Comparison of ENCODE assay signal across 22 cellular contexts in genomic region chr1:215635827-215636226, GRCh38.
A peak's percentile ranks its signal among the peaks of the same experiment; 100 is the strongest.
DNase-seq lines count a peak whose midpoint lies in the region; ATAC-seq, FAIRE-seq and TF ChIP-seq lines count a peak whose summit lies in the region.
"Had no signal": no experiment of that assay in that cellular context is flagged by ENCODE, and none has a peak within 500 bp of the region (broad histone marks: within the 10 kb centered on the region; RNA-seq: fewer than 3 reads in every experiment).

No MANE protein-coding gene starts in this region.

- H3K79me1 ChIP-seq in H1 (ENCODE audit: low read depth, low read length): no peaks in the 10 kb centered on the region
- no peaks in the 10 kb centered on the region for H3K79me1 ChIP-seq in mesenchymal stem cell (replicated peaks; ENCODE audit: low read length, poor library complexity, severe bottlenecking)

- TF ChIP-seq RAD21 in H1 (IDR thresholded peaks at IDR 0.05 in 1 of 2, conservative IDR thresholded peaks at IDR 0.05 in 1 of 2; ENCODE audit: low read depth in 2 of 2, low read length in 2 of 2): no peak

- no peak for FAIRE-seq in H1 (lab: Jason Lieb, UNC)
- FAIRE-seq: bronchial epithelial cell, frontal cortex, H54 had no signal

- H3K27me3 ChIP-seq in GM23248 (replicated peaks; ENCODE audit: insufficient read depth) (no peaks in the 10 kb centered on the region), H1 (replicated peaks in 1 of 4; ENCODE audit: control insufficient read depth in 3 of 4, extremely low read depth in 1 of 4, insufficient read depth in 3 of 4, low read length in 3 of 4) (no peaks in the 10 kb centered on the region), mesenchymal stem cell (ENCODE audit: control insufficient read depth in 1 of 2, insufficient read depth in 1 of 2, low read length in 2 of 2) (no peaks in the 10 kb centered on the region), WERI-Rb-1 (ENCODE audit: insufficient read depth, low read depth, severe bottlenecking) (no peaks in the 10 kb centered on the region)
- H3K27me3 ChIP-seq: adrenal gland had no signal

- H3K27ac ChIP-seq in GM23248 (no peak overlapping the region), H1 (ENCODE audit: low read depth, low read length) (no peak overlapping the region), mesenchymal stem cell (ENCODE audit: low read length, poor library complexity, severe bottlenecking) (no peak overlapping the region), skin epidermis (peak overlapping the region in 12 of 21 experiments; percentile 35 to 81 (median 69)), WERI-Rb-1 (no peak overlapping the region)

- no peak overlapping the region for H3K14ac ChIP-seq in H1 (ENCODE audit: insufficient read length)
- no peak overlapping the region for H3K14ac ChIP-seq in mesenchymal stem cell (ENCODE audit: low read length in 2 of 2)

- no peak for TF ChIP-seq CTCF in H1 (IDR thresholded peaks at IDR 0.05; ENCODE audit: control extremely low read depth in 1 of 3, insufficient read depth in 1 of 3, low read depth in 1 of 3, low read length in 3 of 3)
- no peak for TF ChIP-seq CTCF in WERI-Rb-1 (IDR thresholded peaks at IDR 0.05; ENCODE audit: low read depth, low read length)

- H3K9me3 ChIP-seq in GM23248 (ENCODE audit: low read depth) (no peaks in the 10 kb centered on the region), H1 (ENCODE audit: insufficient read depth in 2 of 2, low read depth in 1 of 2, low read length in 1 of 2) (no peaks in the 10 kb centered on the region), mesenchymal stem cell (ENCODE audit: control insufficient read depth, low read length) (no peaks in the 10 kb centered on the region), WERI-Rb-1 (ENCODE audit: severe bottlenecking) (no peaks in the 10 kb centered on the region)
- H3K9me3 ChIP-seq: adrenal gland had no signal

- H3K4me3 ChIP-seq in GM23248 (no peak overlapping the region), H1 (ENCODE audit: extremely low read depth in 1 of 4, insufficient read depth in 2 of 4, low read depth in 3 of 4, low read length in 4 of 4) (no peak overlapping the region), mesenchymal stem cell (ENCODE audit: insufficient read depth in 1 of 2, low read depth in 1 of 2, low read length in 2 of 2) (peak overlapping the region in 1 of 2 experiments; percentile 70), skin epidermis (no peak overlapping the region), WERI-Rb-1 (ENCODE audit: low read depth, low read length) (no peak overlapping the region)
- H3K4me3 ChIP-seq: adrenal gland had no signal

- no peaks in the 10 kb centered on the region for H3K36me3 ChIP-seq in GM23248 (ENCODE audit: low read depth)
- no peaks in the 10 kb centered on the region for H3K36me3 ChIP-seq in H1 (ENCODE audit: control insufficient read depth in 2 of 4, insufficient read depth in 4 of 4, low read length in 3 of 4)
- no peaks in the 10 kb centered on the region for H3K36me3 ChIP-seq in mesenchymal stem cell (ENCODE audit: control insufficient read depth in 1 of 2, insufficient read depth in 2 of 2, low read depth in 1 of 2, low read length in 2 of 2)
- no peaks in the 10 kb centered on the region for H3K36me3 ChIP-seq in WERI-Rb-1
- H3K36me3 ChIP-seq: adrenal gland had no signal

- no peak for TF ChIP-seq EP300 in H1 (IDR thresholded peaks at IDR 0.05; ENCODE audit: borderline replicate concordance in 1 of 2, low read depth in 2 of 2, low read length in 2 of 2)

- H3K56ac ChIP-seq in H1 (replicated peaks; ENCODE audit: insufficient read length, low read depth, low read length): no peak overlapping the region

- ATAC-seq in GM18502 (IDR thresholded peaks at IDR 0.05; ENCODE audit: poor library complexity, unreplicated experiment) (no peak), HG03139 (IDR thresholded peaks at IDR 0.05; ENCODE audit: unreplicated experiment) (no peak)

- H2BK20ac ChIP-seq in H1 (ENCODE audit: low read length): no peak overlapping the region; the same call in 1 of the 2 replicates

- H2AFZ ChIP-seq in GM23248 (peak overlapping the region; percentile 97), H1 (ENCODE audit: low read length) (peak overlapping the region; percentile 89), mesenchymal stem cell (ENCODE audit: low read depth, low read length) (no peak overlapping the region)

- in situ Hi-C loops in GM23248 (cut with MboI): no loop called here

- H3K79me2 ChIP-seq in GM23248 (ENCODE audit: insufficient read depth) (no peaks in the 10 kb centered on the region), H1 (ENCODE audit: control insufficient read depth in 1 of 2, insufficient read depth in 2 of 2, low read length in 2 of 2) (no peaks in the 10 kb centered on the region)

- H3K9ac ChIP-seq in GM23248 (peak overlapping the region; percentile 72; the same call in 1 of the 2 replicates), H1 (replicated peaks in 1 of 4; ENCODE audit: extremely low read depth in 1 of 4, low read depth in 3 of 4, low read length in 3 of 4) (no peak overlapping the region), mesenchymal stem cell (ENCODE audit: low read length) (peak overlapping the region; percentile 85)

- H3K4ac ChIP-seq in H1 (replicated peaks; ENCODE audit: insufficient read length, low read depth, low read length) (no peak overlapping the region), mesenchymal stem cell (ENCODE audit: low read depth in 1 of 2, low read length in 2 of 2) (no peak overlapping the region)

- CTCF ChIA-PET in H1 (lab: Charles Lee; ENCODE audit: partially characterized antibody): interaction anchor here (1.4 kb wide), 1 partner anchor 9 kb away, joined by 3 read pairs; no protein-coding TSS in a partner anchor

- H2BK15ac ChIP-seq in H1 (ENCODE audit: low read length) (no peak overlapping the region), mesenchymal stem cell (ENCODE audit: low read depth, poor library complexity, severe bottlenecking) (no peak overlapping the region)

- peak; percentile 2 for DNase-seq in GM23248
- DNase-seq in H1 (ENCODE audit: low read depth in 1 of 2, low spot score in 2 of 2): no peak
- no peak for DNase-seq in mesenchymal stem cell
- DNase-seq in NCI-H2029 treated with DMSO at 0.1 percent for 48 hours (lab: John Stamatoyannopoulos, UW): no peak
- no peak for DNase-seq in WERI-Rb-1
- DNase-seq: activated CD4-positive, alpha-beta memory T cell treated with anti-CD3 and anti-CD28 coated beads for 36 hours; activated CD4-positive, CD25-positive, alpha-beta regulatory T cell; activated gamma-delta T cell; adrenal gland; GF-D8; Karpas-422; NCI-H1048; NCI-H2029; NCI-H510A; stimulated activated CD4-positive, alpha-beta T cell treated with anti-CD3 and anti-CD28 coated beads, Interleukin-15, amount 100 ng/mL, for 24 hours; T-helper 9 cell had no signal

- H3F3A ChIP-seq in GM23248 (ENCODE audit: insufficient read depth): peaks cover 22% of the 10 kb centered on the region; the same call in 1 of the 2 replicates

- H4K8ac ChIP-seq in H1 (ENCODE audit: extremely low read depth, insufficient read depth, low read length) (no peak overlapping the region), mesenchymal stem cell (ENCODE audit: low read length) (no peak overlapping the region)

- H2BK12ac ChIP-seq in H1 (ENCODE audit: low read depth, low read length): no peak overlapping the region
- no peak overlapping the region for H2BK12ac ChIP-seq in mesenchymal stem cell (ENCODE audit: low read length in 2 of 2)

- H3K4me1 ChIP-seq in GM23248 (ENCODE audit: insufficient read depth): peaks cover 19% of the 10 kb centered on the region
- H3K4me1 ChIP-seq in H1 (replicated peaks in 1 of 4; ENCODE audit: control insufficient read depth in 3 of 4, insufficient read depth in 4 of 4, low read length in 3 of 4): peaks cover 4 to 15% (median 11%) of the 10 kb centered on the region in 4 experiments; a peak in 6 of 7 replicates
- peaks cover 6% of the 10 kb centered on the region for H3K4me1 ChIP-seq in mesenchymal stem cell (ENCODE audit: control insufficient read depth, insufficient read depth, low read depth, low read length)

- H3K9me2 ChIP-seq in GM23248 (ENCODE audit: insufficient read depth): no peaks in the 10 kb centered on the region

- no peaks in the 10 kb centered on the region; the same call in 1 of the 2 replicates for H3K23me2 ChIP-seq in H1 (ENCODE audit: low read depth, low read length)

- 78% methylated on average over 6 of the region's 6 CpGs for WGBS in GM23248 (ENCODE audit: low coverage in 1 of 2, low lambda C conversion rate in 2 of 2, missing lambda C conversion rate in 2 of 2), 2 experiments
- WGBS in H1 (ENCODE audit: extremely low coverage in 1 of 2, insufficient coverage in 1 of 2, insufficient read length in 1 of 2, insufficient replicate concordance in 2 of 2, low coverage in 1 of 2, low lambda C conversion rate in 2 of 2, missing lambda C conversion rate in 1 of 2), 2 experiments: 86% methylated on average over 6 of the region's 6 CpGs; no CpG with 5 or more reads in 1 of the 2 experiments
- WGBS in mesenchymal stem cell: 89% methylated on average over 6 of the region's 6 CpGs

- H3K18ac ChIP-seq in H1 (ENCODE audit: extremely low read depth, low read length) (no peak overlapping the region), mesenchymal stem cell (ENCODE audit: low read depth in 1 of 2, low read length in 2 of 2) (no peak overlapping the region)

- H2BK5ac ChIP-seq in H1 (ENCODE audit: low read depth, low read length): no peak overlapping the region
- H2BK5ac ChIP-seq in mesenchymal stem cell (ENCODE audit: low read depth, low read length, poor library complexity, severe bottlenecking): no peak overlapping the region

- POLR2A ChIA-PET in H1 (lab: Charles Lee; ENCODE audit: partially characterized antibody): no interaction called here

- no peak overlapping the region for H4K91ac ChIP-seq in H1 (replicated peaks; ENCODE audit: insufficient read length, low read length)
- H4K91ac ChIP-seq in mesenchymal stem cell (ENCODE audit: low read length): no peak overlapping the region

- H2AK5ac ChIP-seq in H1 (ENCODE audit: low read depth, low read length) (no peak overlapping the region), mesenchymal stem cell (ENCODE audit: low read length, severe bottlenecking) (no peak overlapping the region)

- no peaks in the 10 kb centered on the region for H4K20me1 ChIP-seq in GM23248 (ENCODE audit: insufficient read depth)
- no peaks in the 10 kb centered on the region for H4K20me1 ChIP-seq in H1 (replicated peaks in 1 of 2; ENCODE audit: control insufficient read depth in 1 of 2, insufficient read depth in 2 of 2, low read length in 2 of 2)

- no peak for TF ChIP-seq POLR2A in H1 (IDR thresholded peaks at IDR 0.05; ENCODE audit: control extremely low read depth in 1 of 2, low read depth in 2 of 2, low read length in 2 of 2)

- H2BK120ac ChIP-seq in H1 (replicated peaks; ENCODE audit: low read depth, low read length) (no peak overlapping the region), mesenchymal stem cell (ENCODE audit: low read depth, low read length) (no peak overlapping the region)

- H3K23ac ChIP-seq in H1 (ENCODE audit: insufficient read length) (no peak overlapping the region), mesenchymal stem cell (ENCODE audit: low read length in 2 of 2) (no peak overlapping the region)

- no peak overlapping the region for H4K5ac ChIP-seq in H1 (ENCODE audit: insufficient read length, low read depth, low read length)

- H3K4me2 ChIP-seq in GM23248 (ENCODE audit: unreplicated experiment) (peak overlapping the region; percentile 88), H1 (ENCODE audit: insufficient read depth in 1 of 2, low read depth in 2 of 2, low read length in 2 of 2) (no peak overlapping the region), mesenchymal stem cell (ENCODE audit: low read length, poor library complexity, severe bottlenecking) (no peak overlapping the region)

Comparison
In these comparisons a context has a peak if more than half of its experiments do, and no peak if none do; other contexts are left out.
1. H3K27ac ChIP-seq: peak in skin epidermis (12 of 21); none in GM23248 (single experiment), H1 (single experiment), mesenchymal stem cell (single experiment) and WERI-Rb-1 (single experiment).
2. H3K9ac ChIP-seq: peak in GM23248 (single experiment) and mesenchymal stem cell (single experiment); none in H1 (0 of 4).